Comparison of ENCODE assay signal across 34 cellular contexts in genomic region chr3:130411310-130411709, GRCh38.
"Had no signal": no experiment of that assay in that cellular context is flagged by ENCODE, and none has a peak within 500 bp of the region (broad histone marks: within the 10 kb centered on the region; RNA-seq: fewer than 3 reads in every experiment).

No MANE protein-coding gene starts in this region.

- H3K4me3 Mint-ChIP-seq: activated B cell treated with CpG ODN at 0.5 μM for 24 hours; activated CD4-positive, alpha-beta memory T cell treated with anti-CD3 and anti-CD28 coated beads, Interleukin-2, amount 10 ng/mL, durations not matched to agents 7 days and 5 days; activated CD8-positive, alpha-beta memory T cell treated with anti-CD3 and anti-CD28 coated beads, Interleukin-2, amount 10 ng/mL, durations not matched to agents 7 days and 5 days; activated naive CD4-positive, alpha-beta T cell treated with anti-CD3 and anti-CD28 coated beads, Interleukin-2, amount 10 ng/mL, durations not matched to agents 7 days and 5 days; activated naive CD8-positive, alpha-beta T cell; activated naive CD8-positive, alpha-beta T cell treated with anti-CD3 and anti-CD28 coated beads, Interleukin-2, amount 50 U/mL, for 24 hours had no signal

- H3K27ac Mint-ChIP-seq: activated B cell treated with CpG ODN at 0.5 μM for 24 hours; activated CD4-positive, alpha-beta memory T cell treated with anti-CD3 and anti-CD28 coated beads, Interleukin-2, amount 10 ng/mL, durations not matched to agents 7 days and 5 days; activated CD8-positive, alpha-beta memory T cell treated with anti-CD3 and anti-CD28 coated beads, Interleukin-2, amount 10 ng/mL, durations not matched to agents 7 days and 5 days; activated naive CD4-positive, alpha-beta T cell treated with anti-CD3 and anti-CD28 coated beads, Interleukin-2, amount 10 ng/mL, durations not matched to agents 7 days and 5 days; activated naive CD8-positive, alpha-beta T cell; activated naive CD8-positive, alpha-beta T cell treated with anti-CD3 and anti-CD28 coated beads, Interleukin-2, amount 50 U/mL, for 24 hours had no signal

- H3K27me3 ChIP-seq: body of pancreas, breast epithelium had no signal

- H3K36me3 ChIP-seq: breast epithelium had no signal

- H3K4me1 Mint-ChIP-seq: activated B cell treated with CpG ODN at 0.5 μM for 24 hours; activated CD4-positive, alpha-beta memory T cell treated with anti-CD3 and anti-CD28 coated beads, Interleukin-2, amount 10 ng/mL, durations not matched to agents 7 days and 5 days; activated CD8-positive, alpha-beta memory T cell treated with anti-CD3 and anti-CD28 coated beads, Interleukin-2, amount 10 ng/mL, durations not matched to agents 7 days and 5 days; activated naive CD4-positive, alpha-beta T cell treated with anti-CD3 and anti-CD28 coated beads, Interleukin-2, amount 10 ng/mL, durations not matched to agents 7 days and 5 days; activated naive CD8-positive, alpha-beta T cell treated with anti-CD3 and anti-CD28 coated beads, Interleukin-2, amount 50 U/mL, for 24 hours had no signal

- H3K27me3 Mint-ChIP-seq: activated naive CD4-positive, alpha-beta T cell treated with anti-CD3 and anti-CD28 coated beads, Interleukin-2, amount 10 ng/mL, durations not matched to agents 7 days and 5 days had no signal

- H3K4me1 ChIP-seq: body of pancreas, breast epithelium had no signal

- H3K4me3 ChIP-seq: body of pancreas, breast epithelium had no signal

- DNase-seq: activated B cell treated with CpG ODN at 0.5 μM for 24 hours; activated CD4-positive, alpha-beta memory T cell treated with anti-CD3 and anti-CD28 coated beads, Interleukin-2, amount 10 ng/mL, durations not matched to agents 7 days and 5 days; activated CD4-positive, alpha-beta T cell treated with anti-CD3 and anti-CD28 coated beads for 4 hours; activated CD4-positive, alpha-beta T cell treated with anti-CD3 and anti-CD28 coated beads, Interleukin-2, amount 50 U/mL, for 1 hour; activated CD4-positive, CD25-positive, alpha-beta regulatory T cell treated with anti-CD3 and anti-CD28 coated beads, Interleukin-2, amount 50 U/mL, for 72 hours; activated CD8-positive, alpha-beta memory T cell treated with anti-CD3 and anti-CD28 coated beads for 24 hours; activated CD8-positive, alpha-beta memory T cell treated with anti-CD3 and anti-CD28 coated beads, Interleukin-2, amount 10 ng/mL, durations not matched to agents 7 days and 5 days; activated CD8-positive, alpha-beta memory T cell treated with anti-CD3 and anti-CD28 coated beads, Interleukin-2, amount 50 U/mL, for 48 hours; activated effector memory CD4-positive, alpha-beta T cell treated with Interleukin-2 at 50 U/mL for 16 hours; activated naive CD4-positive, alpha-beta T cell treated with anti-CD3 and anti-CD28 coated beads, Interleukin-2, amount 10 ng/mL, durations not matched to agents 7 days and 5 days; activated naive CD8-positive, alpha-beta T cell treated with anti-CD3 and anti-CD28 coated beads, Interleukin-2, amount 50 U/mL, for 24 hours; activated T-cell treated with anti-CD3 and anti-CD28 coated beads, Interleukin-2, amount 50 U/mL, for 48 hours; anterior cingulate cortex; body of pancreas; Karpas-422; KBM-7; NCI-H1105; NCI-H1417 treated with DMSO at 0.1 percent for 48 hours; NCI-H187 treated with DMSO at 0.1 percent for 48 hours; NCI-H2081; NCI-H2171 treated with DMSO at 0.1 percent for 48 hours; NCI-H226; NCI-H446 treated with DMSO at 0.1 percent for 48 hours; NCI-H524; NCI-H69; OCI-M1; Right ventricle myocardium superior; SW 1271; T-helper 1 cell; T-helper 2 cell; T-helper 9 cell had no signal

- H3K27ac ChIP-seq: body of pancreas, breast epithelium, VCaP had no signal

- ATAC-seq: activated CD8-positive, alpha-beta memory T cell treated with anti-CD3 and anti-CD28 coated beads, Interleukin-2, amount 10 ng/mL, durations not matched to agents 7 days and 5 days; activated naive CD8-positive, alpha-beta T cell treated with anti-CD3 and anti-CD28 coated beads, Interleukin-2, amount 50 U/mL, for 24 hours; body of pancreas had no signal

- H3K36me3 Mint-ChIP-seq: activated CD8-positive, alpha-beta memory T cell treated with anti-CD3 and anti-CD28 coated beads, Interleukin-2, amount 10 ng/mL, durations not matched to agents 7 days and 5 days; activated naive CD4-positive, alpha-beta T cell treated with anti-CD3 and anti-CD28 coated beads, Interleukin-2, amount 10 ng/mL, durations not matched to agents 7 days and 5 days; activated naive CD8-positive, alpha-beta T cell had no signal
